8 cellular contexts compared by ENCODE assay signal in the genomic region with DNA sequence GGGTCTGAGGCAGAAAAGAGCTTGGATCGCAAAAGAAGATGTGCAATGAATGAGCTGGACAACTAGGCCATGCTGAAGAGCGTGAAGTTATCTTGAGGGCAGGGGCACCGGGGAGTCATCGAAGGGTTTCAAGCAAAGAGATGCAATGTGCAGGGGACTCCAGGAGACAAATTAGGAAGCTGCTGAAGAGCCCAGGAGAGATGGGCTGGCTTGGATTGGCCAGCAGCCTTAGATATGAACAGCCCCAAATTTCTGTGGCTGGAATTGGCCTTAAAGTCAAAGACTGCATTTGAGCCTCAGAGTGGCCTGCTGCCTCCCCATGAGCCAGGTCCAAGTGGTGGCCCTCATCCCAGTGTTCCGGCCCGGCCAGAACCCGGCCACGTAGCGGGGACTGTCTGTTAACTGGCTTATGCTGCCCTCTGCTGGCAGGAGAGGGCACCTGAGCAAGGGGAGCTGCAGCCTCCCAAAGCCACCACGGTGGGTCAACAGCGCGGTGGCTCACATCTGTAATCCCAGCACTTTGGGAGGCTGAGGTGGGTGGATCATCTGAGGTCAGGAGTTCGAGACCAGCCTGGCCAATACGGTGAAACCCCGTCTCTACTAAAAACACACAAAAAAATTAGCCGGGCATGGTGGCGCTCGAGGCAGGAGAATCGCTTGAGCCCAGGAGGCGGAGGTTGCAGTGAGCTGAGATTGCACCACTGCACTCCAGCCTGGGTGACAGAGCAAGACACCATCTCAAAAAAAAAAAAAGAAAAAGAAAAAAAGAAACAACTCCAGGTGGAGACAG. TPM values are rescaled to one million over a fixed set of nuclear protein-coding genes. Genes with fewer than 3 reads are reported as not detected.
A peak's percentile ranks its signal among the peaks of the same experiment; 100 is the strongest.
DNase-seq lines count a peak whose midpoint lies in the region; ATAC-seq and TF ChIP-seq lines count a peak whose summit lies in the region.
"Not testable (repeated sequence)": the region's sequence is repeated elsewhere in the genome, so short reads cannot be mapped to it uniquely, and the experiment has no call there.

No MANE protein-coding gene starts in this region.

- H3K4me2 ChIP-seq in neuronal stem cell (ENCODE audit: insufficient read depth, low read length, poor library complexity, severe bottlenecking), result not testable (repeated sequence)

- WGBS in neuronal stem cell (ENCODE audit: extremely low coverage in 2 of 2, insufficient read length in 2 of 2, insufficient replicate concordance in 1 of 2), 2 donors, result no CpG with 5 or more reads among the region's 20 CpGs

- TF ChIP-seq CTCF in LNCAP (IDR thresholded peaks at IDR 0.05) (peak; percentile 96), RWPE2 (IDR thresholded peaks at IDR 0.05; ENCODE audit: poor library complexity, severe bottlenecking) (peak; percentile 100)

- not testable (repeated sequence) for H4K8ac ChIP-seq in neuronal stem cell (ENCODE audit: low read depth, low read length)

- not testable (repeated sequence) for H3K4ac ChIP-seq in neuronal stem cell (ENCODE audit: low read length)

- not testable (repeated sequence) for H2AK5ac ChIP-seq in neuronal stem cell (ENCODE audit: low read depth, low read length)

- H3K27ac ChIP-seq in RWPE2 (ENCODE audit: poor library complexity, severe bottlenecking); neuronal stem cell (replicated peaks; ENCODE audit: low read length): not testable (repeated sequence)

- H3K9me3 ChIP-seq in RWPE2 (ENCODE audit: severe bottlenecking); neuronal stem cell (replicated peaks in 1 of 2; ENCODE audit: control insufficient read depth in 2 of 2, insufficient read depth in 1 of 2, low read depth in 1 of 2, low read length in 2 of 2): not testable (repeated sequence)

- not testable (repeated sequence) for H4K91ac ChIP-seq in neuronal stem cell (ENCODE audit: low read depth, low read length, poor library complexity)

- in situ Hi-C loops in G401 (cut with HindIII; ENCODE audit: low sequenced_read_pairs), result not testable (repeated sequence)

- H2BK12ac ChIP-seq in neuronal stem cell (ENCODE audit: low read length), result not testable (repeated sequence)

- not testable (repeated sequence) for H2BK120ac ChIP-seq in neuronal stem cell (ENCODE audit: low read depth, low read length)

- not testable (repeated sequence) for H3K9ac ChIP-seq in neuronal stem cell (ENCODE audit: low read depth, low read length, poor library complexity)

- H2AFZ ChIP-seq in neuronal stem cell (ENCODE audit: low read length), result peak overlapping the region; percentile 6

- H3K79me1 ChIP-seq in neuronal stem cell (ENCODE audit: low read depth, low read length), result not testable (repeated sequence)

- H2BK15ac ChIP-seq in neuronal stem cell (ENCODE audit: low read length), result not testable (repeated sequence)

- not testable (repeated sequence) for H3K36me3 ChIP-seq in RWPE2 (ENCODE audit: low read depth); neuronal stem cell (replicated peaks in 1 of 2; ENCODE audit: control insufficient read depth in 2 of 2, insufficient read depth in 2 of 2, low read length in 2 of 2)

- H3K18ac ChIP-seq in neuronal stem cell (ENCODE audit: low read length), result not testable (repeated sequence)

- not testable (repeated sequence) for H3K14ac ChIP-seq in neuronal stem cell (ENCODE audit: low read length)

- DNase-seq in G401 (ENCODE audit: low spot score) (peak; percentile 82), GOT3 (lab: John Stamatoyannopoulos, UW) (peak; percentile 59), RWPE2 (ENCODE audit: low spot score) (peak; percentile 95), fibroblast of the conjunctiva (ENCODE audit: low read depth) (peak; percentile 62), neuronal stem cell (ENCODE audit: low spot score) (peak; percentile 43), stromal cell of bone marrow (ENCODE audit: low read depth) (peak; percentile 57)
- DNase-seq in activated T-helper 1 cell treated with anti-CD3 and anti-CD28 coated beads, Interleukin-2, amount 50 U/mL, for 16 hours (ENCODE audit: low read depth in 1 of 2, low spot score in 1 of 2), result peak; percentile 53 to 62

- not testable (repeated sequence) for H3K4me1 ChIP-seq in RWPE2 (ENCODE audit: insufficient read depth, poor library complexity, severe bottlenecking); neuronal stem cell (ENCODE audit: control insufficient read depth in 2 of 2, insufficient read depth in 1 of 2, low read depth in 1 of 2, low read length in 2 of 2)

- ATAC-seq in RWPE2 (ENCODE audit: low read depth), result peak; percentile 94

- not testable (repeated sequence) for H2BK5ac ChIP-seq in neuronal stem cell (ENCODE audit: low read length)

- not testable (repeated sequence) for H3K4me3 ChIP-seq in RWPE2 (ENCODE audit: severe bottlenecking); neuronal stem cell (ENCODE audit: low read length in 2 of 2)

- not testable (repeated sequence) for H3K23ac ChIP-seq in neuronal stem cell (ENCODE audit: low read depth, low read length, poor library complexity)

- H3K27me3 ChIP-seq in RWPE2 (ENCODE audit: insufficient read depth, poor library complexity, severe bottlenecking); neuronal stem cell (ENCODE audit: control insufficient read depth in 3 of 3, insufficient read depth in 3 of 3, low read depth in 1 of 3, low read length in 3 of 3): not testable (repeated sequence)

RNA-seq across cellular contexts. Expression of a gene that starts 11.2 kb away (rescaled TPM):
- 124 and 138 TPM in 2 replicates for total RNA-seq in G401 (2014; rRNA removed; shearing (Covaris generic))
- 81.6 TPM for polyA plus RNA-seq in neuronal stem cell (2013, experiment 1 of 2)
- polyA plus RNA-seq in neuronal stem cell (2013, experiment 2 of 2), result 82.1 TPM

RNA-seq across cellular contexts. Expression of a gene that starts 28.0 kb away (rescaled TPM):
- not detected in 2 replicates for total RNA-seq in G401 (2014; rRNA removed; shearing (Covaris generic))
- 0.03 TPM for polyA plus RNA-seq in neuronal stem cell (2013, experiment 1 of 2)
- polyA plus RNA-seq in neuronal stem cell (2013, experiment 2 of 2), result 0.06 TPM

RNA-seq across cellular contexts. Expression of a gene that starts 28.2 kb away (rescaled TPM):
- total RNA-seq in G401 (2014; rRNA removed; shearing (Covaris generic)), result not detected in 2 replicates
- not detected for polyA plus RNA-seq in neuronal stem cell (2013, experiment 1 of 2)
- not detected for polyA plus RNA-seq in neuronal stem cell (2013, experiment 2 of 2)

Comparison
In these comparisons a context has a peak if more than half of its experiments do, and no peak if none do; other contexts are left out.
1. DNase-seq: peak in every context shown above with its lines; median percentile 95 in RWPE2; 82 in G401; 62 in fibroblast of the conjunctiva; 59 in GOT3; 58 in activated T-helper 1 cell treated with anti-CD3 and anti-CD28 coated beads, Interleukin-2, amount 50 U/mL, for 16 hours; 57 in stromal cell of bone marrow; 43 in neuronal stem cell.